8 cellular contexts compared by ENCODE assay signal in genomic region chr7:74453321-74454011, GRCh38. TPM values are rescaled to one million over a fixed set of nuclear protein-coding genes. Genes with fewer than 3 reads are reported as not detected.
DNase-seq lines count a peak whose midpoint lies in the region; ATAC-seq and TF ChIP-seq lines count a peak whose summit lies in the region.

A gene with protein sequence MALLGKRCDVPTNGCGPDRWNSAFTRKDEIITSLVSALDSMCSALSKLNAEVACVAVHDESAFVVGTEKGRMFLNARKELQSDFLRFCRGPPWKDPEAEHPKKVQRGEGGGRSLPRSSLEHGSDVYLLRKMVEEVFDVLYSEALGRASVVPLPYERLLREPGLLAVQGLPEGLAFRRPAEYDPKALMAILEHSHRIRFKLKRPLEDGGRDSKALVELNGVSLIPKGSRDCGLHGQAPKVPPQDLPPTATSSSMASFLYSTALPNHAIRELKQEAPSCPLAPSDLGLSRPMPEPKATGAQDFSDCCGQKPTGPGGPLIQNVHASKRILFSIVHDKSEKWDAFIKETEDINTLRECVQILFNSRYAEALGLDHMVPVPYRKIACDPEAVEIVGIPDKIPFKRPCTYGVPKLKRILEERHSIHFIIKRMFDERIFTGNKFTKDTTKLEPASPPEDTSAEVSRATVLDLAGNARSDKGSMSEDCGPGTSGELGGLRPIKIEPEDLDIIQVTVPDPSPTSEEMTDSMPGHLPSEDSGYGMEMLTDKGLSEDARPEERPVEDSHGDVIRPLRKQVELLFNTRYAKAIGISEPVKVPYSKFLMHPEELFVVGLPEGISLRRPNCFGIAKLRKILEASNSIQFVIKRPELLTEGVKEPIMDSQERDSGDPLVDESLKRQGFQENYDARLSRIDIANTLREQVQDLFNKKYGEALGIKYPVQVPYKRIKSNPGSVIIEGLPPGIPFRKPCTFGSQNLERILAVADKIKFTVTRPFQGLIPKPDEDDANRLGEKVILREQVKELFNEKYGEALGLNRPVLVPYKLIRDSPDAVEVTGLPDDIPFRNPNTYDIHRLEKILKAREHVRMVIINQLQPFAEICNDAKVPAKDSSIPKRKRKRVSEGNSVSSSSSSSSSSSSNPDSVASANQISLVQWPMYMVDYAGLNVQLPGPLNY (plus strand): TSS chr7:74453906. CDS start chr7:74508081, 54,175 bp downstream.

- peak; percentile 86 for DNase-seq in AG08395 (ENCODE audit: low spot score)
- peak; percentile 89 for DNase-seq in GM23338 (ENCODE audit: low spot score)
- DNase-seq in NCI-H345 (lab: John Stamatoyannopoulos, UW), result peak; percentile 79
- peak; percentile 29 to 31 for DNase-seq in activated CD4-positive, alpha-beta T cell treated with anti-CD3 and anti-CD28 coated beads for 4 hours
- no peak for DNase-seq in coronary artery (ENCODE audit: low spot score)
- DNase-seq in kidney glomerular epithelial cell (lab: John Stamatoyannopoulos, UW), result peak; percentile 50
- peak; percentile 33 for DNase-seq in stimulated activated CD4-positive, alpha-beta T cell treated with anti-CD3 and anti-CD28 coated beads, Interleukin-12 subunit alpha, Interleukin-12 subunit beta, amount 100 ng/mL, for 4 hours

- H3K9me2 ChIP-seq in GM23338 (ENCODE audit: insufficient read depth), result no peaks in the 10 kb centered on the region

- peak within 1 kb of the TSS; percentile 90 for H3K4me2 ChIP-seq in GM23338

- H2AFZ ChIP-seq in GM23338, result peak within 1 kb of the TSS; percentile 95

- H3K4me3 Mint-ChIP-seq in GM23338, result peak within 1 kb of the TSS; percentile 68

- H3K79me2 ChIP-seq in GM23338 (replicated peaks; ENCODE audit: insufficient read depth), result peaks cover 41% of the 10 kb centered on the region

- no peaks in the 10 kb centered on the region; the same call in 2 of the 3 replicates for H3K36me3 Mint-ChIP-seq in GM23338 (ENCODE audit: low read depth)

- H3K4me1 Mint-ChIP-seq in GM23338, result peaks cover 12% of the 10 kb centered on the region

- peak; percentile 49 for ATAC-seq in GM23338
- no peak for ATAC-seq in HG03457 (IDR thresholded peaks at IDR 0.05; ENCODE audit: unreplicated experiment)

- H3K9me3 Mint-ChIP-seq in GM23338, result peaks cover 2% of the 10 kb centered on the region; the same call in 2 of the 3 replicates

- peaks cover 7% of the 10 kb centered on the region for H4K20me1 ChIP-seq in GM23338 (replicated peaks; ENCODE audit: insufficient read depth)

- peaks cover 7% of the 10 kb centered on the region for H3K4me1 ChIP-seq in GM23338 (ENCODE audit: insufficient read depth)

- TF ChIP-seq CTCF in GM23338 (conservative IDR thresholded peaks at IDR 0.05; ENCODE audit: low read depth in 2 of 2), result no peak
- no peak for TF ChIP-seq CTCF in coronary artery (IDR thresholded peaks at IDR 0.05)

- H3K27me3 ChIP-seq in GM23338 (ENCODE audit: insufficient read depth), result no peaks in the 10 kb centered on the region

- H3K27me3 Mint-ChIP-seq in GM23338 (ENCODE audit: insufficient read depth, low read depth, poor library complexity), result peaks cover 8% of the 10 kb centered on the region

- H3K27ac Mint-ChIP-seq in GM23338, result no peak within 1 kb of the TSS

- H3F3A ChIP-seq in GM23338 (replicated peaks; ENCODE audit: low read depth), result peaks cover 12% of the 10 kb centered on the region; the same call in 1 of the 2 replicates

- no peaks in the 10 kb centered on the region for H3K36me3 ChIP-seq in GM23338 (ENCODE audit: insufficient read depth)

- H3K27ac ChIP-seq in GM23338 (ENCODE audit: low read depth) (no peak within 1 kb of the TSS), coronary artery (peak within 1 kb of the TSS; percentile 76 to 79)

- H3K4me3 ChIP-seq in GM23338 (peak within 1 kb of the TSS; percentile 72), coronary artery (peak within 1 kb of the TSS; percentile 94)

TF ChIP-seq in GM23338, 12 proteins besides CTCF, POLR2A, EP300 and RAD21 (continues in another document):
- no peak for TF ChIP-seq STAT1 (IDR thresholded peaks at IDR 0.05; ENCODE audit: unreplicated experiment)
- TF ChIP-seq ZNF331 (CRISPR knock-in tag; IDR thresholded peaks at IDR 0.05; ENCODE audit: low read depth), result no peak
- TF ChIP-seq NANOG (IDR thresholded peaks at IDR 0.05; ENCODE audit: borderline replicate concordance), result no peak
- TF ChIP-seq ETS1 (IDR thresholded peaks at IDR 0.05), result 0 out of 2 replicates have a peak, but pooled peaks have one; percentile 6
- TF ChIP-seq CREB1 (CRISPR knock-in tag; IDR thresholded peaks at IDR 0.05; ENCODE audit: low read depth), result no peak
- TF ChIP-seq ZNF114 (CRISPR knock-in tag; IDR thresholded peaks at IDR 0.05), result no peak
- TF ChIP-seq POLR2AphosphoS5 (IDR thresholded peaks at IDR 0.05; ENCODE audit: low read depth), result peak; percentile 66; the same call in 1 of the 2 replicates
- no peak for TF ChIP-seq ZNF462 (CRISPR knock-in tag; IDR thresholded peaks at IDR 0.05)

RNA-seq across cellular contexts. Expression of the gene that starts here (rescaled TPM):
- total RNA-seq in GM23338 (2014; rRNA removed; shearing (Covaris generic)), result 21.9 and 28.7 TPM in 2 replicates
- polyA plus RNA-seq in GM23338 (2016; fragmentation: Nextera tagmentation; extraction: Ambion mirVana), result 37.1 and 40.9 TPM in 2 replicates
